Comparison of ENCODE assay signal across 7 cellular contexts in genomic region chr6:104705095-104705707, GRCh38.
DNase-seq lines count a peak whose midpoint lies in the region; ATAC-seq and TF ChIP-seq lines count a peak whose summit lies in the region.

No MANE protein-coding gene starts in this region.

- H2AK5ac ChIP-seq in trophoblast cell (ENCODE audit: low read length): no peak overlapping the region

- H3K14ac ChIP-seq in trophoblast cell (ENCODE audit: low read length): peak overlapping the region; percentile 44

- H2BK120ac ChIP-seq in trophoblast cell (ENCODE audit: insufficient read depth, low read length, poor library complexity): peak overlapping the region; percentile 53

- no peak overlapping the region for H3K4ac ChIP-seq in trophoblast cell (ENCODE audit: low read depth, low read length)

- no peaks in the 10 kb centered on the region for H3K36me3 ChIP-seq in trophoblast cell (ENCODE audit: control insufficient read depth in 1 of 2, insufficient read depth in 2 of 2, low read length in 2 of 2)

- H3K4me1 ChIP-seq in trophoblast cell (ENCODE audit: control insufficient read depth in 1 of 2, insufficient read depth in 2 of 2, low read length in 2 of 2): peaks cover 0 to 10% of the 10 kb centered on the region in 2 experiments

- no peaks in the 10 kb centered on the region for H3K27me3 ChIP-seq in trophoblast cell (ENCODE audit: insufficient read depth, low read length)

- ATAC-seq in HG03378 (IDR thresholded peaks at IDR 0.05; ENCODE audit: unreplicated experiment) (peak; percentile 69), GM18868 (IDR thresholded peaks at IDR 0.05; ENCODE audit: unreplicated experiment) (no peak)
- ATAC-seq in effector memory CD8-positive, alpha-beta T cell (replicated peaks): peak; percentile 97

- no peak overlapping the region for H2AFZ ChIP-seq in trophoblast cell (ENCODE audit: insufficient read depth, low read length, poor library complexity)

- WGBS in trophoblast cell (ENCODE audit: extremely low coverage, insufficient coverage, insufficient read length): no CpG with 5 or more reads among the region's 8 CpGs

- H2BK12ac ChIP-seq in trophoblast cell (ENCODE audit: low read length): peak overlapping the region; percentile 84

- peaks cover 29% of the 10 kb centered on the region for H3K4me1 Mint-ChIP-seq in T-helper 1 cell treated with Interleukin-12 subunit alpha and Interleukin-12 subunit beta and Interleukin-4 antibody, amounts not matched to agents 30 μg/mL and 1 μg/mL, for 36 hours (ENCODE audit: low read depth)
- H3K4me1 Mint-ChIP-seq in effector memory CD8-positive, alpha-beta T cell (ENCODE audit: low read depth in 2 of 2): peaks cover 17 to 18% of the 10 kb centered on the region in 2 donors
- peaks cover 14% of the 10 kb centered on the region for H3K4me1 Mint-ChIP-seq in progenitor cell of endocrine pancreas (ENCODE audit: low read depth)

- H3K23ac ChIP-seq in trophoblast cell (ENCODE audit: low read length): no peak overlapping the region

- peak overlapping the region; percentile 59 for H3K4me3 Mint-ChIP-seq in T-helper 1 cell treated with Interleukin-12 subunit alpha and Interleukin-12 subunit beta and Interleukin-4 antibody, amounts not matched to agents 30 μg/mL and 1 μg/mL, for 36 hours
- H3K4me3 Mint-ChIP-seq in effector memory CD8-positive, alpha-beta T cell: peak overlapping the region; percentile 57 to 76
- no peak overlapping the region for H3K4me3 Mint-ChIP-seq in progenitor cell of endocrine pancreas (ENCODE audit: low read depth)

- DNase-seq in effector memory CD8-positive, alpha-beta T cell: peak; percentile 1 to 11 (median 4)
- no peak for DNase-seq in trophoblast cell
- no peak for DNase-seq in progenitor cell of endocrine pancreas (ENCODE audit: low spot score, unreplicated experiment)
- DNase-seq in DMS 273 (lab: John Stamatoyannopoulos, UW; ENCODE audit: unreplicated experiment): no peak

- no peak overlapping the region for H4K91ac ChIP-seq in trophoblast cell (ENCODE audit: low read depth, low read length)

- no peak overlapping the region for H4K8ac ChIP-seq in trophoblast cell (ENCODE audit: low read depth, low read length)

- no peak for TF ChIP-seq CTCF in progenitor cell of endocrine pancreas (IDR thresholded peaks at IDR 0.05; ENCODE audit: unreplicated experiment)

- H2BK5ac ChIP-seq in trophoblast cell (ENCODE audit: low read depth, low read length, poor library complexity): peak overlapping the region; percentile 77

- no peaks in the 10 kb centered on the region for H3K79me2 ChIP-seq in trophoblast cell (ENCODE audit: control insufficient read depth, insufficient read depth, low read length, poor library complexity)

- H3K9ac ChIP-seq in trophoblast cell (ENCODE audit: low read length): no peak overlapping the region

- peaks cover 18% of the 10 kb centered on the region for H3K79me1 ChIP-seq in trophoblast cell (ENCODE audit: low read length)

- H3K27ac Mint-ChIP-seq in T-helper 1 cell treated with Interleukin-12 subunit alpha and Interleukin-12 subunit beta and Interleukin-4 antibody, amounts not matched to agents 30 μg/mL and 1 μg/mL, for 36 hours: peak overlapping the region; percentile 28
- peak overlapping the region in 1 of 2 donors; percentile 57 for H3K27ac Mint-ChIP-seq in effector memory CD8-positive, alpha-beta T cell
- no peak overlapping the region for H3K27ac Mint-ChIP-seq in progenitor cell of endocrine pancreas

- no peak overlapping the region for H3K4me2 ChIP-seq in trophoblast cell (ENCODE audit: low read length)

- peaks cover 22% of the 10 kb centered on the region for H3K36me3 Mint-ChIP-seq in T-helper 1 cell treated with Interleukin-12 subunit alpha and Interleukin-12 subunit beta and Interleukin-4 antibody, amounts not matched to agents 30 μg/mL and 1 μg/mL, for 36 hours (ENCODE audit: low read depth)
- H3K36me3 Mint-ChIP-seq in effector memory CD8-positive, alpha-beta T cell (ENCODE audit: insufficient read depth): no peaks in the 10 kb centered on the region
- no peaks in the 10 kb centered on the region for H3K36me3 Mint-ChIP-seq in progenitor cell of endocrine pancreas (ENCODE audit: insufficient read depth)

- H3K27me3 Mint-ChIP-seq in T-helper 1 cell treated with Interleukin-12 subunit alpha and Interleukin-12 subunit beta and Interleukin-4 antibody, amounts not matched to agents 30 μg/mL and 1 μg/mL, for 36 hours (ENCODE audit: low read depth): no peaks in the 10 kb centered on the region
- H3K27me3 Mint-ChIP-seq in effector memory CD8-positive, alpha-beta T cell: no peaks in the 10 kb centered on the region
- H3K27me3 Mint-ChIP-seq in progenitor cell of endocrine pancreas: no peaks in the 10 kb centered on the region

- H3K9me3 ChIP-seq in trophoblast cell (ENCODE audit: insufficient read depth, low read depth, low read length): no peaks in the 10 kb centered on the region

- H3K18ac ChIP-seq in trophoblast cell (ENCODE audit: low read length): no peak overlapping the region

- H3K9me3 Mint-ChIP-seq in T-helper 1 cell treated with Interleukin-12 subunit alpha and Interleukin-12 subunit beta and Interleukin-4 antibody, amounts not matched to agents 30 μg/mL and 1 μg/mL, for 36 hours: peaks cover 11% of the 10 kb centered on the region
- no peaks in the 10 kb centered on the region for H3K9me3 Mint-ChIP-seq in effector memory CD8-positive, alpha-beta T cell
- H3K9me3 Mint-ChIP-seq in progenitor cell of endocrine pancreas (ENCODE audit: low read depth): peaks cover 3% of the 10 kb centered on the region

- no peak overlapping the region for H3K4me3 ChIP-seq in trophoblast cell (ENCODE audit: low read depth, low read length)

- no peak overlapping the region for H4K12ac ChIP-seq in trophoblast cell (ENCODE audit: low read depth, low read length)

- H3K27ac ChIP-seq in trophoblast cell (ENCODE audit: low read depth, low read length): peak overlapping the region; percentile 81

Comparison
In these comparisons a context has a peak if more than half of its experiments do, and no peak if none do; other contexts are left out.
1. DNase-seq: peak in effector memory CD8-positive, alpha-beta T cell (3 of 3); none in trophoblast cell (0 of 2), progenitor cell of endocrine pancreas (single experiment) and DMS 273 (single experiment).